ENCODE assay signal across 8 cellular contexts in genomic region chr13:44306401-44307192, GRCh38.
DNase-seq lines count a peak whose midpoint lies in the region; ATAC-seq and TF ChIP-seq lines count a peak whose summit lies in the region.

No MANE protein-coding gene starts in this region.

- ATAC-seq in activated naive CD4-positive, alpha-beta T cell treated with anti-CD3 and anti-CD28 coated beads, Interleukin-2, amount 50 U/mL, for 72 hours = peak in 1 of 2 donors; percentile 36
- no peak for ATAC-seq in GM21526 (IDR thresholded peaks at IDR 0.05; ENCODE audit: low FRiP score, unreplicated experiment)

- H3K9me3 ChIP-seq in right atrium auricular region = no peaks in the 10 kb centered on the region
- no peaks in the 10 kb centered on the region for H3K9me3 ChIP-seq in effector memory CD4-positive, alpha-beta T cell (ENCODE audit: control insufficient read depth, low read length)

- H3K9ac ChIP-seq in rectal smooth muscle tissue (ENCODE audit: low read length) = peak overlapping the region; percentile 37

- H3K4me1 ChIP-seq in right atrium auricular region (peaks cover 0 to 68% of the 10 kb centered on the region in 2 donors), rectal smooth muscle tissue (ENCODE audit: control insufficient read depth, insufficient read depth, low read length) (peaks cover 71% of the 10 kb centered on the region)
- no peaks in the 10 kb centered on the region for H3K4me1 ChIP-seq in effector memory CD4-positive, alpha-beta T cell (ENCODE audit: control insufficient read depth, insufficient read depth, low read length, poor library complexity, severe bottlenecking)

- H3K27ac ChIP-seq in VCaP = peak overlapping the region; percentile 77
- peak overlapping the region; percentile 72 to 78 for H3K27ac ChIP-seq in right atrium auricular region
- H3K27ac ChIP-seq in rectal smooth muscle tissue (ENCODE audit: low read depth, low read length) = peak overlapping the region; percentile 97
- H3K27ac ChIP-seq in effector memory CD4-positive, alpha-beta T cell (ENCODE audit: insufficient read depth, low read length, poor library complexity, severe bottlenecking) = no peak overlapping the region

- H3K27me3 ChIP-seq in right atrium auricular region = no peaks in the 10 kb centered on the region
- H3K27me3 ChIP-seq in rectal smooth muscle tissue (ENCODE audit: control insufficient read depth, insufficient read depth, low read length) = no peaks in the 10 kb centered on the region
- H3K27me3 ChIP-seq in effector memory CD4-positive, alpha-beta T cell (replicated peaks; ENCODE audit: control insufficient read depth, insufficient read depth, low read length, poor library complexity, severe bottlenecking) = no peaks in the 10 kb centered on the region

- no peak for DNase-seq in activated naive CD4-positive, alpha-beta T cell treated with anti-CD3 and anti-CD28 coated beads, Interleukin-2, amount 50 U/mL, for 72 hours (ENCODE audit: low spot score in 2 of 2)
- DNase-seq in activated naive CD4-positive, alpha-beta T cell treated with anti-CD3 and anti-CD28 coated beads, Interleukin-2, amount 50 U/mL, for 16 hours = no peak
- DNase-seq in right atrium auricular region (ENCODE audit: low spot score) (peak; percentile 80), GM13976 (ENCODE audit: low spot score) (no peak)
- no peak for DNase-seq in effector memory CD4-positive, alpha-beta T cell

- H3K36me3 ChIP-seq in right atrium auricular region = no peaks in the 10 kb centered on the region
- no peaks in the 10 kb centered on the region for H3K36me3 ChIP-seq in rectal smooth muscle tissue (ENCODE audit: control insufficient read depth, insufficient read depth, low read length)
- no peaks in the 10 kb centered on the region for H3K36me3 ChIP-seq in effector memory CD4-positive, alpha-beta T cell (ENCODE audit: control insufficient read depth, insufficient read depth, low read length)

- H3K4me3 ChIP-seq in right atrium auricular region (no peak overlapping the region), rectal smooth muscle tissue (ENCODE audit: low read length) (peak overlapping the region; percentile 24)
- no peak overlapping the region for H3K4me3 ChIP-seq in effector memory CD4-positive, alpha-beta T cell (ENCODE audit: insufficient read depth, low read depth, low read length, poor library complexity, severe bottlenecking)

- H3K9me3 Mint-ChIP-seq in activated naive CD4-positive, alpha-beta T cell treated with anti-CD3 and anti-CD28 coated beads, Interleukin-2, amount 50 U/mL, for 72 hours = peaks cover 1% of the 10 kb centered on the region in 2 donors

- H3K36me3 Mint-ChIP-seq in activated naive CD4-positive, alpha-beta T cell treated with anti-CD3 and anti-CD28 coated beads, Interleukin-2, amount 50 U/mL, for 72 hours = peaks cover 2 to 3% of the 10 kb centered on the region in 2 donors

- in situ Hi-C loops in GM13976 (cut with MboI; ENCODE audit: low sequenced_read_pairs, unreplicated experiment) = no loop called here

- TF ChIP-seq CTCF in VCaP (conservative IDR thresholded peaks at IDR 0.05) = no peak
- TF ChIP-seq CTCF in right atrium auricular region (IDR thresholded peaks at IDR 0.05) = no peak
- TF ChIP-seq CTCF in GM13976 (IDR thresholded peaks at IDR 0.05; ENCODE audit: borderline replicate concordance, control extremely low read depth, extremely low read depth, insufficient read depth, missing control alignments) = no peak

- H3K27ac Mint-ChIP-seq in activated naive CD4-positive, alpha-beta T cell treated with anti-CD3 and anti-CD28 coated beads, Interleukin-2, amount 50 U/mL, for 72 hours = peak overlapping the region; percentile 57 to 68
